In the genomic region with DNA sequence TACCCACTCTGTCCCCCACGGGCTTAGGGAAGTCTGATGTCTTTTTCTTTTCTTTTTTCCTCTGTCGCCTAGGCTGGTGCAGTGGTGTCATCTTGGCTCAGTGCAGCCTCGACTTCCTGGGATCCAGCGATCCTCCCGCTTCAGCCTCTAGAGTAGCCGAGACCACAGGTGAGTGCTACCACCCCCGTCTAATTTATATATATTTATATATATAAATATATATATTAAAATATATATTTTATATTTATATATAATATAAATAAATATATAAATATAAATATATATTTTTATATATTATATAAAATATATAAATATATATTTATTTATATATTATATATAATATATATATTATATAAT, we compare ENCODE assay signal across 8 cellular contexts. TPM values are rescaled to one million over a fixed set of nuclear protein-coding genes. Genes with fewer than 3 reads are reported as not detected.
DNase-seq lines count a peak whose midpoint lies in the region; ATAC-seq and TF ChIP-seq lines count a peak whose summit lies in the region.

No MANE protein-coding gene starts in this region.

- H3K4me3 ChIP-seq in subcutaneous abdominal adipose tissue (ENCODE audit: low read depth in 1 of 5, low read length in 5 of 5): peak overlapping the region; percentile 78 to 94 (median 83)

- peak overlapping the region; percentile 94 for H3K27ac ChIP-seq in subcutaneous abdominal adipose tissue (ENCODE audit: low read depth, low read length)

- no peak for ATAC-seq in GM21360 (IDR thresholded peaks at IDR 0.05; ENCODE audit: unreplicated experiment)

- H3K27me3 ChIP-seq in subcutaneous abdominal adipose tissue (ENCODE audit: control insufficient read depth in 5 of 5, insufficient read depth in 4 of 5, low read length in 5 of 5): no peaks in the 10 kb centered on the region

- H3K36me3 Mint-ChIP-seq in T-helper 1 cell treated with Interleukin-12 subunit alpha and Interleukin-12 subunit beta and Interleukin-4 antibody, amounts not matched to agents 30 μg/mL and 1 μg/mL, for 36 hours (ENCODE audit: low read depth): peaks cover 9% of the 10 kb centered on the region
- peaks cover 8% of the 10 kb centered on the region for H3K36me3 Mint-ChIP-seq in activated naive CD8-positive, alpha-beta T cell
- peaks cover 0 to 6% (median 3%) of the 10 kb centered on the region in 3 donors for H3K36me3 Mint-ChIP-seq in immature natural killer cell

- peaks cover 30% of the 10 kb centered on the region for H3K4me1 Mint-ChIP-seq in T-helper 1 cell treated with Interleukin-12 subunit alpha and Interleukin-12 subunit beta and Interleukin-4 antibody, amounts not matched to agents 30 μg/mL and 1 μg/mL, for 36 hours (ENCODE audit: low read depth)
- H3K4me1 Mint-ChIP-seq in activated naive CD8-positive, alpha-beta T cell (ENCODE audit: low read depth): peaks cover 34% of the 10 kb centered on the region
- peaks cover 61 to 71% of the 10 kb centered on the region in 2 donors for H3K4me1 Mint-ChIP-seq in immature natural killer cell

- H3K36me3 ChIP-seq in subcutaneous abdominal adipose tissue (ENCODE audit: control insufficient read depth in 5 of 5, insufficient read depth in 5 of 5, low read length in 5 of 5): no peaks in the 10 kb centered on the region

- TF ChIP-seq CTCF in GM10266 (IDR thresholded peaks at IDR 0.05; ENCODE audit: control insufficient read depth, insufficient read depth, low read depth, missing control alignments): no peak

- H3K27ac Mint-ChIP-seq in T-helper 1 cell treated with Interleukin-12 subunit alpha and Interleukin-12 subunit beta and Interleukin-4 antibody, amounts not matched to agents 30 μg/mL and 1 μg/mL, for 36 hours: peak overlapping the region; percentile 97
- H3K27ac Mint-ChIP-seq in activated naive CD8-positive, alpha-beta T cell: peak overlapping the region; percentile 99
- H3K27ac Mint-ChIP-seq in immature natural killer cell: peak overlapping the region; percentile 98 to 100 (median 100)

- peaks cover 4 to 51% (median 41%) of the 10 kb centered on the region in 5 donors for H3K4me1 ChIP-seq in subcutaneous abdominal adipose tissue (ENCODE audit: control insufficient read depth in 5 of 5, insufficient read depth in 5 of 5, low read length in 5 of 5)

- peak overlapping the region in 4 of 5 donors; percentile 75 to 88 (median 84) for H3K9ac ChIP-seq in subcutaneous abdominal adipose tissue (ENCODE audit: low read length in 5 of 5)

- peak overlapping the region; percentile 88 for H3K4me3 Mint-ChIP-seq in T-helper 1 cell treated with Interleukin-12 subunit alpha and Interleukin-12 subunit beta and Interleukin-4 antibody, amounts not matched to agents 30 μg/mL and 1 μg/mL, for 36 hours
- peak overlapping the region; percentile 97 for H3K4me3 Mint-ChIP-seq in activated naive CD8-positive, alpha-beta T cell
- H3K4me3 Mint-ChIP-seq in immature natural killer cell: peak overlapping the region; percentile 93 to 99 (median 98)

- H3K9me3 ChIP-seq in subcutaneous abdominal adipose tissue (ENCODE audit: control insufficient read depth in 5 of 5, low read length in 5 of 5): no peaks in the 10 kb centered on the region

- no peaks in the 10 kb centered on the region for H3K9me3 Mint-ChIP-seq in T-helper 1 cell treated with Interleukin-12 subunit alpha and Interleukin-12 subunit beta and Interleukin-4 antibody, amounts not matched to agents 30 μg/mL and 1 μg/mL, for 36 hours
- no peaks in the 10 kb centered on the region for H3K9me3 Mint-ChIP-seq in activated naive CD8-positive, alpha-beta T cell (ENCODE audit: low read depth)
- H3K9me3 Mint-ChIP-seq in immature natural killer cell: peaks cover 0 to 2% (median 0%) of the 10 kb centered on the region in 6 donors

- H3K27me3 Mint-ChIP-seq in T-helper 1 cell treated with Interleukin-12 subunit alpha and Interleukin-12 subunit beta and Interleukin-4 antibody, amounts not matched to agents 30 μg/mL and 1 μg/mL, for 36 hours (ENCODE audit: low read depth): no peaks in the 10 kb centered on the region
- H3K27me3 Mint-ChIP-seq in activated naive CD8-positive, alpha-beta T cell: no peaks in the 10 kb centered on the region
- H3K27me3 Mint-ChIP-seq in immature natural killer cell (ENCODE audit: low read depth in 3 of 3): peaks cover 41 to 50% (median 42%) of the 10 kb centered on the region in 3 donors

- DNase-seq in T-helper 1 cell (no peak), immature natural killer cell (no peak), Ammon's horn (ENCODE audit: low spot score) (no peak), GM10266 (ENCODE audit: extremely low spot score) (no peak)

RNA-seq across cellular contexts. Expression of a gene that starts 3.3 kb away (rescaled TPM):
- polyA plus RNA-seq in immature natural killer cell: 10 to 100 TPM; 35.3 to 53.0 (median 44.3) TPM
